13 cellular contexts compared by ENCODE assay signal in the genomic region with DNA sequence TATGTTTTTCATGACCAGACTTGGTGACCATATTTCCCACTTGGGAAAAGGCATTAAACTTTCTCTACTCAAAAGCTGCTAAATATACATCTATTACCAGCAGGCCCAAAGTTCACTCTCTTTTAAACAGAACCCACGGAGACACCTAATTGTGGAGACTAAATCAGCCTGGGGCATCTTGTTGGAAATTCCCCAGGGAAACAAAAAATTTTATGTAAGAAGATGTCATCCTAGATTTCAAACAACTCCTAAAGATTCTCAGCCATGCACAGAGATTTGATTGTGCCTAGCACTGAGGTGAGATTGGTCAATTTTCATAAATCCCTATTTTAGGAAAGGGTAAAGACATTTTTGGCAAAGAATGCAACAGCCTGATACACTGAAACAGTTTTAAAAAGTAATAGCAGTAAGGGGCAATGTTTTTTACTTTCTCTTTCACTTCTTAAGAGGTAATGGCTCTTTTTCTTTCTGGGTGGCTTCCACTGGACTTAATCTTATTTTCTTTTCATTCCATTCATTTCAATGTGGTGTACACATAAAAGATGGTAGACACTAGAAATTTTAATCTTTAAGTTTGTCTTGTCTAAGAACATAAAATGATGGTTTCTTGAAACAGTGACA. TPM values are rescaled to one million over a fixed set of nuclear protein-coding genes. Genes with fewer than 3 reads are reported as not detected.
DNase-seq lines count a peak whose midpoint lies in the region; ATAC-seq and TF ChIP-seq lines count a peak whose summit lies in the region.
"Had no signal": no experiment of that assay in that cellular context is flagged by ENCODE, and none has a peak within 500 bp of the region (broad histone marks: within the 10 kb centered on the region; RNA-seq: fewer than 3 reads in every experiment).

No MANE protein-coding gene starts in this region.

- no peaks in the 10 kb centered on the region for H3K9me3 Mint-ChIP-seq in activated naive CD8-positive, alpha-beta T cell treated with anti-CD3 and anti-CD28 coated beads, Interleukin-2, amount 10 ng/mL, durations not matched to agents 7 days and 5 days
- no peaks in the 10 kb centered on the region for H3K9me3 Mint-ChIP-seq in H9

- peaks cover 0 to 26% (median 0%) of the 10 kb centered on the region in 12 donors for H3K4me1 ChIP-seq in heart left ventricle
- H3K4me1 ChIP-seq in H9 (ENCODE audit: insufficient read depth, low read length): no peaks in the 10 kb centered on the region
- H3K4me1 ChIP-seq: body of pancreas had no signal

- no peak for DNase-seq in AG04450 (ENCODE audit: low read depth, low spot score)
- DNase-seq in activated naive CD8-positive, alpha-beta T cell treated with anti-CD3 and anti-CD28 coated beads, Interleukin-2, amount 10 ng/mL, durations not matched to agents 7 days and 5 days: no peak
- DNase-seq in heart left ventricle: no peak
- DNase-seq in DMS79 treated with DMSO at 0.1 percent for 48 hours (lab: John Stamatoyannopoulos, UW): no peak
- no peak for DNase-seq in H9
- DNase-seq: body of pancreas, DMS153, NCI-H1694 had no signal

- no peak overlapping the region for H3K18ac ChIP-seq in H9 (ENCODE audit: insufficient read length, low read depth, low read length)

- H3K79me1 ChIP-seq in H9 (ENCODE audit: insufficient read depth, low read depth, low read length, poor library complexity, severe bottlenecking): no peaks in the 10 kb centered on the region

- no peak overlapping the region for H3K4me2 ChIP-seq in H9 (ENCODE audit: insufficient read depth, insufficient read length, low read length)

- H3T11ph ChIP-seq in H9 (ENCODE audit: low read length): no peak overlapping the region

- H3K36me3 Mint-ChIP-seq in activated naive CD8-positive, alpha-beta T cell treated with anti-CD3 and anti-CD28 coated beads, Interleukin-2, amount 10 ng/mL, durations not matched to agents 7 days and 5 days: no peaks in the 10 kb centered on the region
- no peaks in the 10 kb centered on the region for H3K36me3 Mint-ChIP-seq in H9 (ENCODE audit: insufficient read depth in 1 of 3, low read depth in 3 of 3)

- POLR2A ChIA-PET in AG04450 (lab: Yijun Ruan, JAX): no interaction called here
- POLR2A ChIA-PET in activated naive CD8-positive, alpha-beta T cell treated with anti-CD3 and anti-CD28 coated beads, Interleukin-2, amount 10 ng/mL, durations not matched to agents 7 days and 5 days (lab: Charles Lee): no interaction called here

- no peak overlapping the region for H2BK20ac ChIP-seq in H9 (ENCODE audit: low read depth, low read length, poor library complexity, severe bottlenecking)

- intact Hi-C loops in heart left ventricle (cut with DNase I): no loop called here

- H3K27me3 ChIP-seq in AG04450 (ENCODE audit: control insufficient read depth, insufficient read depth, low read length) (no peaks in the 10 kb centered on the region), heart left ventricle (no peaks in the 10 kb centered on the region), H9 (ENCODE audit: insufficient read depth, low read length) (no peaks in the 10 kb centered on the region)
- H3K27me3 ChIP-seq: body of pancreas had no signal

- H4K5ac ChIP-seq in H9 (ENCODE audit: insufficient read length, low read depth, low read length): no peak overlapping the region

- H2BK120ac ChIP-seq in H9 (ENCODE audit: low read depth, low read length, poor library complexity, severe bottlenecking): no peak overlapping the region

- no peak overlapping the region for H2BK5ac ChIP-seq in H9 (ENCODE audit: insufficient read length, low read length)

- no peak overlapping the region for H3K14ac ChIP-seq in H9 (ENCODE audit: insufficient read depth, low read length)

- H2BK12ac ChIP-seq in H9 (ENCODE audit: insufficient read length, low read depth, low read length): no peak overlapping the region

- no peak overlapping the region for H3K56ac ChIP-seq in H9 (ENCODE audit: insufficient read length, low read depth, low read length)

- H2AFZ ChIP-seq in H9 (ENCODE audit: low read length): no peak overlapping the region

- no peaks in the 10 kb centered on the region for H3K23me2 ChIP-seq in H9 (ENCODE audit: insufficient read length, low read depth, low read length, poor library complexity, severe bottlenecking)

- CTCF ChIA-PET in AG04450 (lab: Charles Lee): interaction anchor here (1.4 kb wide), 1 partner anchor 9 kb away, joined by 3 read pairs; a partner anchor contains a TSS

- H3K27ac Mint-ChIP-seq in activated naive CD8-positive, alpha-beta T cell treated with anti-CD3 and anti-CD28 coated beads, Interleukin-2, amount 10 ng/mL, durations not matched to agents 7 days and 5 days: peak overlapping the region; percentile 67
- H3K27ac Mint-ChIP-seq in H9: no peak overlapping the region

- H3K4me3 ChIP-seq in AG04450 (ENCODE audit: low read depth, low read length): peak overlapping the region; percentile 18; the same call in 1 of the 2 replicates
- H3K4me3 ChIP-seq in heart left ventricle: peak overlapping the region in 2 of 12 donors; percentile 3 to 9
- H3K4me3 ChIP-seq: body of pancreas had no signal

- no peaks in the 10 kb centered on the region for H3K36me3 ChIP-seq in heart left ventricle

- no peaks in the 10 kb centered on the region for H3K79me2 ChIP-seq in H9 (ENCODE audit: insufficient read depth, low read length)

- H2AK5ac ChIP-seq in H9 (ENCODE audit: insufficient read length, low read length): no peak overlapping the region

- no peak overlapping the region for H3K4ac ChIP-seq in H9 (ENCODE audit: low read depth, low read length)

- TF ChIP-seq CTCF in AG04450 (IDR thresholded peaks at IDR 0.05; ENCODE audit: low read depth, low read length) (no peak), heart left ventricle (IDR thresholded peaks at IDR 0.05) (no peak), H9 (conservative IDR thresholded peaks at IDR 0.05) (no peak)

- no peak overlapping the region for H2BK15ac ChIP-seq in H9 (ENCODE audit: low read depth, low read length)

- H3K9ac ChIP-seq in H9 (ENCODE audit: extremely low read depth, insufficient read length, low read length): no peak overlapping the region

- no peak for TF ChIP-seq POLR2A in heart left ventricle (IDR thresholded peaks at IDR 0.05)

- H3K4me1 Mint-ChIP-seq in activated naive CD8-positive, alpha-beta T cell treated with anti-CD3 and anti-CD28 coated beads, Interleukin-2, amount 10 ng/mL, durations not matched to agents 7 days and 5 days: peaks cover 11% of the 10 kb centered on the region
- peaks cover 5 to 8% of the 10 kb centered on the region in 2 experiments for H3K4me1 Mint-ChIP-seq in H9

- H3K27ac ChIP-seq in AG04450 (ENCODE audit: low read depth, low read length) (no peak overlapping the region), heart left ventricle (no peak overlapping the region), H9 (ENCODE audit: insufficient read length, low read depth, low read length) (no peak overlapping the region)
- H3K27ac ChIP-seq: body of pancreas had no signal

- H4K91ac ChIP-seq in H9 (ENCODE audit: insufficient read length, low read depth, low read length): no peak overlapping the region

- H3K27me3 Mint-ChIP-seq in activated naive CD8-positive, alpha-beta T cell treated with anti-CD3 and anti-CD28 coated beads, Interleukin-2, amount 10 ng/mL, durations not matched to agents 7 days and 5 days: no peaks in the 10 kb centered on the region
- H3K27me3 Mint-ChIP-seq in H9 (ENCODE audit: low read depth): no peaks in the 10 kb centered on the region

- ATAC-seq in GM18868 (IDR thresholded peaks at IDR 0.05; ENCODE audit: unreplicated experiment): peak; percentile 69
- peak; percentile 45 for ATAC-seq in HG03103 (IDR thresholded peaks at IDR 0.05; ENCODE audit: low read depth, unreplicated experiment)
- ATAC-seq in activated naive CD8-positive, alpha-beta T cell treated with anti-CD3 and anti-CD28 coated beads, Interleukin-2, amount 10 ng/mL, durations not matched to agents 7 days and 5 days (ENCODE audit: low read depth): peak; percentile 63
- no peak for ATAC-seq in heart left ventricle
- no peak for ATAC-seq in GM18909 (IDR thresholded peaks at IDR 0.05; ENCODE audit: poor library complexity, unreplicated experiment)
- ATAC-seq: body of pancreas, HCT116 had no signal

- H3K9me3 ChIP-seq in AG04450 (ENCODE audit: control insufficient read depth, insufficient read depth, low read length) (no peaks in the 10 kb centered on the region), heart left ventricle (no peaks in the 10 kb centered on the region), H9 (ENCODE audit: control insufficient read depth, low read depth, low read length) (no peaks in the 10 kb centered on the region)
- H3K9me3 ChIP-seq: body of pancreas had no signal

- H3K4me3 Mint-ChIP-seq in activated naive CD8-positive, alpha-beta T cell treated with anti-CD3 and anti-CD28 coated beads, Interleukin-2, amount 10 ng/mL, durations not matched to agents 7 days and 5 days: peak overlapping the region; percentile 77
- H3K4me3 Mint-ChIP-seq in H9: no peak overlapping the region

- no peak overlapping the region for H3K23ac ChIP-seq in H9 (ENCODE audit: insufficient read length, low read depth, low read length)

- no peak overlapping the region for H4K8ac ChIP-seq in H9 (replicated peaks; ENCODE audit: insufficient read length, low read depth, low read length)

- 37 to 56% (median 46%) methylated on average over 1 of the region's 1 CpG for WGBS in heart left ventricle, 4 donors
- WGBS in H9 (ENCODE audit: extremely low coverage, insufficient read length, low lambda C conversion rate): no CpG with 5 or more reads among the region's 1 CpG

- no peaks in the 10 kb centered on the region for H4K20me1 ChIP-seq in H9 (ENCODE audit: control insufficient read depth, insufficient read depth, insufficient read length)

RNA-seq across cellular contexts. Expression of a gene that starts 9.6 kb away (rescaled TPM):
- polyA plus RNA-seq in AG04450 (2011; rRNA removed) (not detected in 2 replicates), heart left ventricle (not detected)
- not detected in 2 replicates for polyA minus RNA-seq in AG04450 (2011; rRNA and poly(A)+ RNA removed)
- not detected for total RNA-seq in activated naive CD8-positive, alpha-beta T cell treated with anti-CD3 and anti-CD28 coated beads, Interleukin-2, amount 10 ng/mL, durations not matched to agents 7 days and 5 days
- total RNA-seq in heart left ventricle (not detected), H9 (2021) (not detected in 2 replicates)
- total RNA-seq: body of pancreas; T-helper 2 cell treated with Interferon-gamma antibody and Interleukin-4, amounts not matched to agents 100 ng/mL and 5 ng/mL, for 36 hours had no signal

RNA-seq across cellular contexts. Expression of a gene that starts 23.3 kb away (rescaled TPM):
- polyA plus RNA-seq in AG04450 (2011; rRNA removed) (not detected in 2 replicates), heart left ventricle (not detected)
- polyA minus RNA-seq in AG04450 (2011; rRNA and poly(A)+ RNA removed): not detected in 2 replicates
- not detected for total RNA-seq in activated naive CD8-positive, alpha-beta T cell treated with anti-CD3 and anti-CD28 coated beads, Interleukin-2, amount 10 ng/mL, durations not matched to agents 7 days and 5 days
- total RNA-seq in heart left ventricle (not detected), H9 (2021) (not detected in 2 replicates)
- total RNA-seq: body of pancreas; T-helper 2 cell treated with Interferon-gamma antibody and Interleukin-4, amounts not matched to agents 100 ng/mL and 5 ng/mL, for 36 hours had no signal

RNA-seq across cellular contexts. Expression of a gene that starts 27.3 kb away (rescaled TPM):
- polyA plus RNA-seq in AG04450 (2011; rRNA removed): not detected in 2 replicates
- not detected in 2 replicates for polyA minus RNA-seq in AG04450 (2011; rRNA and poly(A)+ RNA removed)
- total RNA-seq in activated naive CD8-positive, alpha-beta T cell treated with anti-CD3 and anti-CD28 coated beads, Interleukin-2, amount 10 ng/mL, durations not matched to agents 7 days and 5 days: not detected
- total RNA-seq in heart left ventricle: under 1 TPM in 1 of 9 donors, not detected in 8; 0.21 TPM
- not detected for polyA plus RNA-seq in heart left ventricle
- total RNA-seq in H9 (2021): not detected in 2 replicates
- total RNA-seq: body of pancreas had no signal

RNA-seq across cellular contexts. Expression of a gene that starts 35.2 kb away (rescaled TPM):
- polyA plus RNA-seq in AG04450 (2011; rRNA removed) (not detected in 2 replicates), heart left ventricle (not detected)
- polyA minus RNA-seq in AG04450 (2011; rRNA and poly(A)+ RNA removed): not detected in 2 replicates
- not detected for total RNA-seq in activated naive CD8-positive, alpha-beta T cell treated with anti-CD3 and anti-CD28 coated beads, Interleukin-2, amount 10 ng/mL, durations not matched to agents 7 days and 5 days
- total RNA-seq in heart left ventricle (not detected), H9 (2021) (not detected in 2 replicates)
- total RNA-seq: body of pancreas; T-helper 2 cell treated with Interferon-gamma antibody and Interleukin-4, amounts not matched to agents 100 ng/mL and 5 ng/mL, for 36 hours had no signal

RNA-seq across cellular contexts. Expression of a gene that starts 39.1 kb away (rescaled TPM):
- polyA plus RNA-seq in AG04450 (2011; rRNA removed): not detected in 2 replicates
- not detected in 2 replicates for polyA minus RNA-seq in AG04450 (2011; rRNA and poly(A)+ RNA removed)
- total RNA-seq in activated naive CD8-positive, alpha-beta T cell treated with anti-CD3 and anti-CD28 coated beads, Interleukin-2, amount 10 ng/mL, durations not matched to agents 7 days and 5 days: not detected
- total RNA-seq in heart left ventricle: not detected
- polyA plus RNA-seq in heart left ventricle: not detected
- total RNA-seq in H9 (2021): not detected in 2 replicates
- total RNA-seq: body of pancreas; T-helper 2 cell treated with Interferon-gamma antibody and Interleukin-4, amounts not matched to agents 100 ng/mL and 5 ng/mL, for 36 hours had no signal

Comparison
In these comparisons a context has a peak if more than half of its experiments do, and no peak if none do; other contexts are left out.
1. ATAC-seq: peak in GM18868 (single experiment), HG03103 (single experiment) and activated naive CD8-positive, alpha-beta T cell treated with anti-CD3 and anti-CD28 coated beads, Interleukin-2, amount 10 ng/mL, durations not matched to agents 7 days and 5 days (single experiment); none in heart left ventricle (0 of 4) and GM18909 (single experiment).